Comparison of ENCODE assay signal across 11 cellular contexts in genomic region chr2:230779141-230779523, GRCh38.
A peak's percentile ranks its signal among the peaks of the same experiment; 100 is the strongest.
DNase-seq lines count a peak whose midpoint lies in the region; ATAC-seq and TF ChIP-seq lines count a peak whose summit lies in the region.
"Had no signal": no experiment of that assay in that cellular context is flagged by ENCODE, and none has a peak within 500 bp of the region (broad histone marks: within the 10 kb centered on the region; RNA-seq: fewer than 3 reads in every experiment).

No MANE protein-coding gene starts in this region.

- H3K9ac ChIP-seq in HCT116 (ENCODE audit: low read length) (0 out of 2 replicates have a peak overlapping the region, but pooled peaks have one; percentile 25), endodermal cell (ENCODE audit: extremely low read depth, low read length, poor library complexity, severe bottlenecking) (no peak overlapping the region)

- peak overlapping the region in 1 of 2 donors; percentile 48 for H3K4me3 Mint-ChIP-seq in activated T-cell treated with anti-CD3 and anti-CD28 coated beads, Interleukin-2, amount 50 U/mL, for 72 hours
- H3K4me3 Mint-ChIP-seq in naive thymus-derived CD4-positive, alpha-beta T cell = peak overlapping the region in 9 of 10 donors; percentile 0 to 72 (median 58)
- H3K4me3 Mint-ChIP-seq in endodermal cell = no peak overlapping the region

- no TSS peak for BruUV-seq in HCT116 (replicated peaks; lab: Mats Ljungman, UMichigan)

- H3K27me3 Mint-ChIP-seq in activated T-cell treated with anti-CD3 and anti-CD28 coated beads, Interleukin-2, amount 50 U/mL, for 72 hours (ENCODE audit: low read depth) = no peaks in the 10 kb centered on the region
- no peaks in the 10 kb centered on the region for H3K27me3 Mint-ChIP-seq in naive thymus-derived CD4-positive, alpha-beta T cell
- no peaks in the 10 kb centered on the region for H3K27me3 Mint-ChIP-seq in endodermal cell (ENCODE audit: insufficient read depth)

- DNase-seq in HCT116 (ENCODE audit: low read depth, low spot score) (no peak), SKM-1 treated with dmso at 0.1 percent for 144 hours (lab: John Stamatoyannopoulos, UW; ENCODE audit: unreplicated experiment) (no peak), endodermal cell (no peak)
- no peak for DNase-seq in activated T-cell treated with anti-CD3 and anti-CD28 coated beads, Interleukin-2, amount 50 U/mL, for 72 hours
- no peak for DNase-seq in naive thymus-derived CD4-positive, alpha-beta T cell
- DNase-seq: DMS 273 treated with DMSO at 0.1 percent for 48 hours; islet precursor cell; SIG-M5; stimulated activated CD4-positive, alpha-beta T cell treated with anti-CD3 and anti-CD28 coated beads, Interleukin-4, amount 100 ng/mL, for 24 hours had no signal

- RAD21 ChIA-PET in HCT116 (lab: Charles Lee; ENCODE audit: low non-redundant PET in 1 of 2, low total read pairs in 2 of 2, uncharacterized antibody in 2 of 2, unreplicated experiment in 2 of 2) = no interaction called here

- intact Hi-C loops in HCT116 (cut with micrococcal nuclease) = no loop called here
- intact Hi-C loops in naive thymus-derived CD4-positive, alpha-beta T cell (cut with micrococcal nuclease) = loop anchor here in 1 of 2 donors (5.0 kb wide), 1 partner anchor 57 kb away; no protein-coding TSS in a partner anchor

- WGBS in endodermal cell (ENCODE audit: insufficient coverage in 1 of 2, insufficient read length in 1 of 2), 2 experiments = 80 to 89% methylated on average over 1 to 3 of the region's 3 CpGs

- TF ChIP-seq POLR2A in HCT116 (IDR thresholded peaks at IDR 0.05; ENCODE audit: borderline replicate concordance, extremely low read depth, insufficient read depth, insufficient read length) = no peak

- H4K20me1 ChIP-seq in HCT116 (ENCODE audit: insufficient read depth) = no peaks in the 10 kb centered on the region

- POLR2A ChIA-PET in HCT116 (lab: Charles Lee) = interaction anchor here (1.3 kb wide), 1 partner anchor 95 kb away, joined by 3 read pairs; no protein-coding TSS in a partner anchor
- POLR2A ChIA-PET in naive thymus-derived CD4-positive, alpha-beta T cell (lab: Charles Lee) = interaction anchor here (0.5 to 0.6 kb wide), 2 partner anchors 22 to 134 kb away, joined by 3 read pairs; no protein-coding TSS in a partner anchor

- H3K9me3 Mint-ChIP-seq in activated T-cell treated with anti-CD3 and anti-CD28 coated beads, Interleukin-2, amount 50 U/mL, for 72 hours = peaks cover 0 to 4% of the 10 kb centered on the region in 2 donors
- peaks cover 0 to 21% (median 0%) of the 10 kb centered on the region in 11 donors for H3K9me3 Mint-ChIP-seq in naive thymus-derived CD4-positive, alpha-beta T cell
- H3K9me3 Mint-ChIP-seq in endodermal cell = peaks cover 3% of the 10 kb centered on the region

- TF ChIP-seq CTCF in HCT116 (IDR thresholded peaks at IDR 0.05 in 2 of 3, conservative IDR thresholded peaks at IDR 0.05 in 1 of 3; ENCODE audit: borderline replicate concordance in 1 of 3, insufficient read depth in 1 of 3, low read depth in 2 of 3, low read length in 2 of 3) = no peak
- TF ChIP-seq CTCF in endodermal cell (conservative IDR thresholded peaks at IDR 0.05) = no peak

- H3K4me1 Mint-ChIP-seq in activated T-cell treated with anti-CD3 and anti-CD28 coated beads, Interleukin-2, amount 50 U/mL, for 72 hours (ENCODE audit: low read depth) = peaks cover 73% of the 10 kb centered on the region
- H3K4me1 Mint-ChIP-seq in naive thymus-derived CD4-positive, alpha-beta T cell = peaks cover 68 to 93% (median 79%) of the 10 kb centered on the region in 7 donors
- peaks cover 17% of the 10 kb centered on the region for H3K4me1 Mint-ChIP-seq in endodermal cell

- H3K9me3 ChIP-seq in HCT116 (ENCODE audit: control insufficient read depth in 1 of 2, insufficient read depth in 1 of 2, low read depth in 1 of 2, low read length in 2 of 2) (no peaks in the 10 kb centered on the region), endodermal cell (ENCODE audit: control insufficient read depth, low read length) (peaks cover 9% of the 10 kb centered on the region)
- H3K9me3 ChIP-seq in naive thymus-derived CD4-positive, alpha-beta T cell (ENCODE audit: control insufficient read depth in 2 of 3, low read length in 3 of 3) = no peaks in the 10 kb centered on the region

- no peaks in the 10 kb centered on the region for H3K9me2 ChIP-seq in HCT116 (ENCODE audit: insufficient read depth)

- no peaks in the 10 kb centered on the region for H3K27me3 ChIP-seq in HCT116 (ENCODE audit: insufficient read depth, low read length)
- H3K27me3 ChIP-seq in naive thymus-derived CD4-positive, alpha-beta T cell (ENCODE audit: control insufficient read depth in 2 of 2, insufficient read depth in 2 of 2, low read length in 2 of 2) = no peaks in the 10 kb centered on the region
- no peaks in the 10 kb centered on the region for H3K27me3 ChIP-seq in endodermal cell (ENCODE audit: control insufficient read depth, insufficient read depth, low read length, poor library complexity, severe bottlenecking)

- H3K4me1 ChIP-seq in HCT116 (ENCODE audit: control insufficient read depth in 1 of 2, insufficient read depth in 2 of 2, low read length in 2 of 2) (peaks cover 81 to 100% of the 10 kb centered on the region in 2 experiments), endodermal cell (ENCODE audit: control insufficient read depth, insufficient read depth, low read length) (peaks cover 4% of the 10 kb centered on the region)
- H3K4me1 ChIP-seq in naive thymus-derived CD4-positive, alpha-beta T cell (ENCODE audit: control insufficient read depth in 2 of 2, insufficient read depth in 2 of 2, low read length in 2 of 2) = peaks cover 49 to 61% of the 10 kb centered on the region in 2 donors

- no peak overlapping the region for H2AFZ ChIP-seq in HCT116 (ENCODE audit: low read depth, low read length, poor library complexity, severe bottlenecking)

- peak overlapping the region; percentile 77; the same call in 1 of the 2 replicates for H3K4me2 ChIP-seq in HCT116 (ENCODE audit: low read length)

- H3K27ac Mint-ChIP-seq in activated T-cell treated with anti-CD3 and anti-CD28 coated beads, Interleukin-2, amount 50 U/mL, for 72 hours = peak overlapping the region; percentile 78
- H3K27ac Mint-ChIP-seq in naive thymus-derived CD4-positive, alpha-beta T cell = peak overlapping the region in 8 of 9 donors; percentile 32 to 86 (median 78)
- no peak overlapping the region for H3K27ac Mint-ChIP-seq in endodermal cell

- H3K4me3 ChIP-seq in HCT116 (replicated peaks in 1 of 2; ENCODE audit: low read depth in 1 of 2, low read length in 2 of 2) = no peak overlapping the region
- H3K4me3 ChIP-seq in naive thymus-derived CD4-positive, alpha-beta T cell (ENCODE audit: low read length) = no peak overlapping the region
- H3K4me3 ChIP-seq in endodermal cell (ENCODE audit: low read length) = no peak overlapping the region

- H3K27ac ChIP-seq in HCT116 (ENCODE audit: low read depth, low read length) = no peak overlapping the region
- H3K27ac ChIP-seq in naive thymus-derived CD4-positive, alpha-beta T cell (ENCODE audit: low read depth, low read length) = peak overlapping the region; percentile 14
- H3K27ac ChIP-seq in endodermal cell (ENCODE audit: low read depth, low read length) = no peak overlapping the region

- TF ChIP-seq RAD21 in HCT116 (IDR thresholded peaks at IDR 0.05; ENCODE audit: low read depth) = no peak

- H3K79me2 ChIP-seq in HCT116 (ENCODE audit: insufficient read depth, low read length) = peaks cover 83% of the 10 kb centered on the region

- peak; percentile 46 for ATAC-seq in GM18511 (IDR thresholded peaks at IDR 0.05; ENCODE audit: unreplicated experiment)
- ATAC-seq in HCT116 = no peak
- peak; percentile 43 to 58 for ATAC-seq in activated T-cell treated with anti-CD3 and anti-CD28 coated beads, Interleukin-2, amount 50 U/mL, for 72 hours (replicated peaks in 1 of 2)
- peak; percentile 64 for ATAC-seq in naive thymus-derived CD4-positive, alpha-beta T cell
- ATAC-seq in GM21619 (IDR thresholded peaks at IDR 0.05; ENCODE audit: unreplicated experiment) = no peak

- H3K36me3 ChIP-seq in HCT116 (ENCODE audit: control insufficient read depth in 1 of 2, insufficient read depth in 2 of 2, low read length in 2 of 2) = peaks cover 0 to 8% of the 10 kb centered on the region in 2 experiments; a peak in 1 of 4 replicates
- peaks cover 0 to 4% (median 0%) of the 10 kb centered on the region in 3 experiments for H3K36me3 ChIP-seq in naive thymus-derived CD4-positive, alpha-beta T cell (ENCODE audit: control insufficient read depth in 2 of 3, insufficient read depth in 3 of 3, low read length in 3 of 3)
- peaks cover 41% of the 10 kb centered on the region for H3K36me3 ChIP-seq in endodermal cell (ENCODE audit: control insufficient read depth, insufficient read depth, low read length)

- H3K36me3 Mint-ChIP-seq in activated T-cell treated with anti-CD3 and anti-CD28 coated beads, Interleukin-2, amount 50 U/mL, for 72 hours (ENCODE audit: insufficient read depth in 2 of 2) = peaks cover 20 to 40% of the 10 kb centered on the region in 2 donors
- peaks cover 4 to 71% (median 23%) of the 10 kb centered on the region in 5 donors for H3K36me3 Mint-ChIP-seq in naive thymus-derived CD4-positive, alpha-beta T cell
- H3K36me3 Mint-ChIP-seq in endodermal cell (ENCODE audit: low read depth) = peaks cover 22% of the 10 kb centered on the region

- CTCF ChIA-PET in HCT116 (lab: Charles Lee) = interaction anchor here (1.8 kb wide), 1 partner anchor 19 kb away, joined by 4 read pairs; no protein-coding TSS in a partner anchor
- CTCF ChIA-PET in naive thymus-derived CD4-positive, alpha-beta T cell (lab: Charles Lee) = interaction anchor here (1.5 kb wide), 1 partner anchor 19 kb away, joined by 5 read pairs; no protein-coding TSS in a partner anchor

TF ChIP-seq in HCT116, 20 proteins besides CTCF, POLR2A, EP300 and RAD21:
- TF ChIP-seq POLR2AphosphoS5 (IDR thresholded peaks at IDR 0.05; ENCODE audit: low read depth, low read length) (no peak), JUND (IDR thresholded peaks at IDR 0.05) (0 out of 2 replicates have a peak, but pooled peaks have one; percentile 15), SIN3A (IDR thresholded peaks at IDR 0.05; ENCODE audit: low read depth) (no peak)

Comparison
In these comparisons a context has a peak if more than half of its experiments do, and no peak if none do; other contexts are left out.
1. ATAC-seq: peak in GM18511 (single experiment), activated T-cell treated with anti-CD3 and anti-CD28 coated beads, Interleukin-2, amount 50 U/mL, for 72 hours (2 of 2) and naive thymus-derived CD4-positive, alpha-beta T cell (single experiment); none in HCT116 (single experiment) and GM21619 (single experiment).